2 cellular contexts compared by ENCODE assay signal in genomic region chr14:95695913-95696312, GRCh38.
TF ChIP-seq lines count a peak whose summit lies in the region.

No MANE protein-coding gene starts in this region.

TF ChIP-seq in GM12891, 5 proteins besides CTCF, POLR2A, EP300 and RAD21:
- TF ChIP-seq SPI1 (IDR thresholded peaks at IDR 0.05; ENCODE audit: low read depth, low read length) (peak; percentile 65), POU2F2 (IDR thresholded peaks at IDR 0.05; ENCODE audit: low read depth, low read length) (no peak)
TF ChIP-seq in GM12891: peak in this region for 1.

TF ChIP-seq in GM12878, 131 proteins besides CTCF, POLR2A, EP300 and RAD21:
- TF ChIP-seq REST (IDR thresholded peaks at IDR 0.05; ENCODE audit: low read depth, low read length) (no peak), CHD2 (IDR thresholded peaks at IDR 0.05; ENCODE audit: borderline replicate concordance, low read depth, low read length) (no peak), FOXM1 (IDR thresholded peaks at IDR 0.05; ENCODE audit: low read depth, low read length) (no peak), BCL11A (IDR thresholded peaks at IDR 0.05; ENCODE audit: low read depth, low read length) (no peak), EED (IDR thresholded peaks at IDR 0.05; ENCODE audit: low read depth) (no peak), BCLAF1 (IDR thresholded peaks at IDR 0.05) (no peak), MEF2B (IDR thresholded peaks at IDR 0.05; ENCODE audit: partially characterized antibody, poor library complexity, severe bottlenecking) (no peak), KAT2A (conservative IDR thresholded peaks at IDR 0.05; ENCODE audit: control insufficient read depth, low read depth, low read length) (no peak), CHD4 (IDR thresholded peaks at IDR 0.05) (no peak), ATF7 (IDR thresholded peaks at IDR 0.05; ENCODE audit: low read depth) (no peak), CBX3 (IDR thresholded peaks at IDR 0.05; ENCODE audit: borderline replicate concordance, low read depth) (no peak), ZBTB40 (IDR thresholded peaks at IDR 0.05; ENCODE audit: borderline replicate concordance) (no peak), IRF5 (IDR thresholded peaks at IDR 0.05; ENCODE audit: borderline replicate concordance) (no peak), YY1 (IDR thresholded peaks at IDR 0.05; ENCODE audit: low read depth, low read length) (peak; percentile 30; the same call in 1 of the 2 replicates), SPI1 (IDR thresholded peaks at IDR 0.05; ENCODE audit: borderline replicate concordance, insufficient read depth, low read depth, low read length) (0 out of 2 replicates have a peak, but pooled peaks have one; percentile 16), YBX1 (IDR thresholded peaks at IDR 0.05) (no peak)
